In the genomic region with DNA sequence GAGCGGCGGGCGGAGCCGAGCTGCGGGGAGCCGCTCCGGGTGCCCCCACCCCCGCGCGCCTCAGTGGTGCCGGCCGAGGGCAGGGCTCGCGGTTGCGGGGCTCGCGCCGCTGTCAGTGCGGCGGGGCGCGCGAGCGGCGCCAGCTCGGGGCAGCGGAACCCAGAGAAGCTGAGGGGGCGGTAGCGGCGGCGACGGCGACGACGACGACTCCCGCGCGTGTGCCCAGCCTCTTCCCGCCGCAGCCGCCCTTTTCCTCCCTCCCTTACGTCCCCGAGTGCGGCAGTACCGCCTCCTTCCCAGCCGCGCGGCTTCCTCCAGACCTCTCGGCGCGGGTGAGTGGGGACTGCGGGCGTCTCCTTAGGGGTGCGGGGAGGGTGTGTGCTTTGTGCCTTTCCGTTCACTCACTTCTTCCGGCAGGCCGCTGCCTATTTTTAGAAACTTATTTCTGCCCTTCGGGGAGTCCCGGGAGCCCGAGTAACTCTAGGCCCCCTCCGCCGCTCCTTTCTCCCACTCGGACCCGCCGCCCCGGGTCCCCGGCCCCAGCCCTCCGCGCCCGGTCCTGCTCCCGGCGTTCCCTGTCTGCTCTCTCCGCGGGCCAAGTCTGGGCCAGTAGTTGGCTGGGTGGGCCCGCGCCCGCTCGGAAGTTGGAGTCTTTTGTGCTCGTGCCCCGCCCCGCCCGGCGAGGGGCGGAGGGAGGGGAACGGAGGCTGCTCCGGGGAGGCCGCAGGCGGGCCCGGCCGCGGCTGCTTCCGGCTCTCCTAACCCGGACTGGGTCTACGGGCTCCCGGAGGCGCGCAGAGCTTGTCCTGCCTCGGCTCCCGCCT, we compare ENCODE assay signal across 8 cellular contexts. TPM values are rescaled to one million over a fixed set of nuclear protein-coding genes. Genes with fewer than 3 reads are reported as not detected.
DNase-seq lines count a peak whose midpoint lies in the region; ATAC-seq and TF ChIP-seq lines count a peak whose summit lies in the region.

A gene (plus strand): TSS at position 112 of the 824 bp plus-strand sequence. CDS start 78,164 bp downstream, outside the sequence.

- H3K9me2 ChIP-seq in OCI-LY7 (ENCODE audit: insufficient read depth, low read length), result no peaks in the 10 kb centered on the region

- H3K27me3 ChIP-seq in esophagus (ENCODE audit: control insufficient read depth in 1 of 2, insufficient read depth in 2 of 2, low read length in 2 of 2) (no peaks in the 10 kb centered on the region), muscle layer of duodenum (ENCODE audit: low read depth, low read length) (no peaks in the 10 kb centered on the region)

- CTCF ChIA-PET in Calu3 (lab: Charles Lee), result interaction anchor here (0.6 to 2.0 kb wide), 22 partner anchors 10 to 1445 kb away, joined by 3 to 11 read pairs (median 4); a partner anchor contains a TSS
- CTCF ChIA-PET in OCI-LY7 (lab: Charles Lee; ENCODE audit: unreplicated experiment), result interaction anchor here (0.5 to 1.0 kb wide), 5 partner anchors 18 to 1153 kb away, joined by 3 to 4 read pairs (median 3); a partner anchor contains a TSS

- peak; percentile 91 for DNase-seq in Calu3
- DNase-seq in HUDEP-2 (lab: John Stamatoyannopoulos, UW; ENCODE audit: unreplicated experiment in 76 of 76), result peak in 69 of 76 experiments; percentile 17 to 83 (median 63)
- peak; percentile 89 for DNase-seq in OCI-LY7 (ENCODE audit: low spot score)
- peak; percentile 81 for DNase-seq in activated T-cell treated with anti-CD3 and anti-CD28 coated beads for 48 hours (ENCODE audit: low read depth)
- peak; percentile 45 to 76 for DNase-seq in stimulated activated CD8-positive, alpha-beta memory T cell treated with anti-CD3 and anti-CD28 coated beads, Interleukin-7, amount 100 ng/mL, for 4 hours (ENCODE audit: low read depth in 2 of 2)

- peaks cover 67% of the 10 kb centered on the region for H3K79me2 ChIP-seq in OCI-LY7 (ENCODE audit: insufficient read depth, low read depth, low read length)

- peaks cover 51% of the 10 kb centered on the region for H3K4me1 Mint-ChIP-seq in Calu3 (ENCODE audit: low read depth, unreplicated experiment)

- peaks cover 54% of the 10 kb centered on the region for H3K36me3 Mint-ChIP-seq in Calu3 (ENCODE audit: insufficient read depth, unreplicated experiment)

- H3K27me3 Mint-ChIP-seq in Calu3 (ENCODE audit: unreplicated experiment), result no peaks in the 10 kb centered on the region

- H3K9me3 ChIP-seq in OCI-LY7 (ENCODE audit: low read length) (no peaks in the 10 kb centered on the region), esophagus (ENCODE audit: control insufficient read depth in 2 of 2, insufficient read depth in 1 of 2, low read depth in 1 of 2, low read length in 1 of 2) (no peaks in the 10 kb centered on the region), muscle layer of duodenum (ENCODE audit: control insufficient read depth in 1 of 2, low read length in 2 of 2) (no peaks in the 10 kb centered on the region)

- BruUV-seq in Calu3 (replicated peaks; lab: Mats Ljungman, UMichigan), result no TSS peak
- BruUV-seq in OCI-LY7 (replicated peaks; lab: Mats Ljungman, UMichigan), result no TSS peak

- H2AFZ ChIP-seq in OCI-LY7 (ENCODE audit: low read length), result peak within 1 kb of the TSS; percentile 47

- POLR2A ChIA-PET in OCI-LY7 (lab: Charles Lee), result interaction anchor here (0.5 to 2.3 kb wide), 16 partner anchors 7 to 314 kb away, joined by 3 to 6 read pairs (median 4); no protein-coding TSS in a partner anchor

- H3K4me3 ChIP-seq in OCI-LY7 (ENCODE audit: low read depth, low read length, poor library complexity, severe bottlenecking) (peak within 1 kb of the TSS; percentile 99), esophagus (ENCODE audit: low read depth in 1 of 2, low read length in 2 of 2) (peak within 1 kb of the TSS; percentile 80 to 92), muscle layer of duodenum (ENCODE audit: low read depth in 1 of 2, low read length in 2 of 2) (peak within 1 kb of the TSS; percentile 85 to 92)

- TF ChIP-seq CTCF in Calu3 (IDR thresholded peaks at IDR 0.05; ENCODE audit: unreplicated experiment) (no peak), OCI-LY7 (conservative IDR thresholded peaks at IDR 0.05; ENCODE audit: low read length) (no peak)

- peaks cover 38% of the 10 kb centered on the region for H4K20me1 ChIP-seq in OCI-LY7 (ENCODE audit: insufficient read depth, low read length)

- H3K4me3 Mint-ChIP-seq in Calu3 (ENCODE audit: low read depth, unreplicated experiment), result peak within 1 kb of the TSS; percentile 82

- intact Hi-C loops in Calu3 (cut with micrococcal nuclease; ENCODE audit: unreplicated experiment), result loop anchor here (5.0 kb wide), 1 partner anchor 197 kb away; no protein-coding TSS in a partner anchor
- intact Hi-C loops in OCI-LY7 (cut with micrococcal nuclease; ENCODE audit: unreplicated experiment), result loop anchor here (1.0 to 2.0 kb wide), 3 partner anchors 111 to 119 kb away; a partner anchor contains a TSS

- H3K27ac Mint-ChIP-seq in Calu3 (ENCODE audit: unreplicated experiment), result peak within 1 kb of the TSS; percentile 82

- no peaks in the 10 kb centered on the region for H3K9me3 Mint-ChIP-seq in Calu3 (ENCODE audit: low read depth, unreplicated experiment)

- peak within 1 kb of the TSS; percentile 78 for H3K27ac ChIP-seq in OCI-LY7 (ENCODE audit: low read depth, low read length, poor library complexity, severe bottlenecking)
- peak within 1 kb of the TSS; percentile 99 for H3K27ac ChIP-seq in esophagus (ENCODE audit: low read depth in 2 of 2, low read length in 1 of 2)
- H3K27ac ChIP-seq in muscle layer of duodenum (ENCODE audit: low read length), result peak within 1 kb of the TSS; percentile 96

- WGBS in esophagus, 2 donors, result 0 to 1% methylated on average over 70 to 100 of the region's 100 CpGs

- peaks cover 42% of the 10 kb centered on the region for H3K4me1 ChIP-seq in OCI-LY7 (ENCODE audit: insufficient read depth, low read length, poor library complexity, severe bottlenecking)
- H3K4me1 ChIP-seq in esophagus (ENCODE audit: control insufficient read depth in 2 of 2, insufficient read depth in 2 of 2, low read length in 1 of 2), result peaks cover 0 to 8% of the 10 kb centered on the region in 2 donors
- H3K4me1 ChIP-seq in muscle layer of duodenum (ENCODE audit: control insufficient read depth in 1 of 2, insufficient read depth in 2 of 2, low read length in 2 of 2), result peaks cover 13 to 53% of the 10 kb centered on the region in 2 donors

- peak within 1 kb of the TSS; percentile 98 for H3K4me2 ChIP-seq in OCI-LY7 (ENCODE audit: low read length)

- H3K36me3 ChIP-seq in OCI-LY7 (ENCODE audit: insufficient read depth, low read length), result peaks cover 47% of the 10 kb centered on the region
- H3K36me3 ChIP-seq in esophagus (ENCODE audit: control insufficient read depth in 2 of 2, insufficient read depth in 2 of 2, low read length in 1 of 2), result no peaks in the 10 kb centered on the region
- peaks cover 0 to 4% of the 10 kb centered on the region in 2 donors for H3K36me3 ChIP-seq in muscle layer of duodenum (ENCODE audit: control insufficient read depth in 1 of 2, insufficient read depth in 2 of 2, low read length in 2 of 2)

- ATAC-seq in GM21381 (IDR thresholded peaks at IDR 0.05; ENCODE audit: unreplicated experiment), result peak; percentile 43

RNA-seq across cellular contexts. Expression of the gene that starts here (rescaled TPM):
- total RNA-seq in Calu3 (2022) (253 and 275 TPM in 2 replicates), OCI-LY7 (2022) (163 and 173 TPM in 2 replicates)
- 136 and 151 TPM in 2 replicates for total RNA-seq in OCI-LY7 (2014; rRNA removed; shearing (Covaris generic))
- 100 to 1,000 TPM in 1 of 2 donors, 10 to 100 TPM in 1; 90.6 to 118 TPM for polyA plus RNA-seq in esophagus

Comparison
In these comparisons a context has a peak if more than half of its experiments do, and no peak if none do; other contexts are left out.
1. Peak in every context shown above with its lines: DNase-seq, ATAC-seq, H3K4me3 ChIP-seq and H3K27ac ChIP-seq.